Comparison of ENCODE assay signal across 8 cellular contexts in the genomic region with DNA sequence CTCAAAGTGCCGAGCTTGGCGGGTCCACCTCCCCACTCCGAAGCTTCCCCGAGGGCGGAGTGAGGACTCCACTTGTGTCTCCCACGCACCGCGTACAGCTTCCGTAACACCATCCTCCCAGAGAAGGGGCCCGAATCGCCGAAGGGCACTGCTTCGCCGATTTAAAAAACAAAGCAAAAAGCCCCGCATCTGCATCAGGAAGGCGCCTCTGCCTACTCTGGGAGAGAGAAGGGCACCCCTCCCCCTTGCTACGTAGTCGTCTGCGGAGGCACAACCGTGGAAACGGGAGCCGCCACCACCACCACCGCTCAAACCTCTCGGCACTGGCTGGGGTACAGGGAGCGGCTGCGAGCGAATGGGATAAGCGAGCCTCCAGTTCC. TPM values are rescaled to one million over a fixed set of nuclear protein-coding genes. Genes with fewer than 3 reads are reported as not detected.
DNase-seq lines count a peak whose midpoint lies in the region; TF ChIP-seq lines count a peak whose summit lies in the region.

No MANE protein-coding gene starts in this region.

- CTCF ChIA-PET in HEK293 (lab: Yijun Ruan, JAX), result interaction anchor here (0.6 to 1.8 kb wide), 4 partner anchors 10 to 257 kb away, joined by 3 to 9 read pairs (median 6); no protein-coding TSS in a partner anchor

- DNase-seq in MV-4-11 (lab: John Stamatoyannopoulos, UW) (peak; percentile 64), dedifferentiated amniotic fluid mesenchymal stem cell (ENCODE audit: extremely low spot score) (peak; percentile 39), NCI-H187 treated with DMSO at 0.1 percent for 48 hours (lab: John Stamatoyannopoulos, UW) (no peak)
- peak; percentile 68 to 75 for DNase-seq in activated CD4-positive, alpha-beta T cell treated with anti-CD3 and anti-CD28 coated beads for 4 hours
- peak; percentile 54 to 61 for DNase-seq in stimulated activated CD8-positive, alpha-beta memory T cell treated with anti-CD3 and anti-CD28 coated beads, Interleukin-15, amount 100 ng/mL, for 48 hours (ENCODE audit: low read depth in 2 of 2)

- 0 to 1% methylated on average over 17 to 19 of the region's 28 CpGs for whole genome bisulfite sequencing in mesodermal cell (ENCODE audit: insufficient coverage in 2 of 2), 2 experiments

- H3K4me3 ChIP-seq in GM12875 (ENCODE audit: low read depth, low read length) (peak overlapping the region; percentile 89), HEK293 (ENCODE audit: low read depth, low read length) (peak overlapping the region; percentile 91), mesodermal cell (ENCODE audit: extremely low read depth, insufficient read depth, low read length, poor library complexity, severe bottlenecking) (peak overlapping the region; percentile 97)

- TF ChIP-seq CTCF in GM12875 (IDR thresholded peaks at IDR 0.05; ENCODE audit: borderline replicate concordance, insufficient read depth, low read depth, low read length), result no peak
- TF ChIP-seq CTCF in HEK293 (tag by site-specific recombination; IDR thresholded peaks at IDR 0.05), result no peak

- H3K9me3 ChIP-seq in HEK293 (ENCODE audit: control insufficient read depth, insufficient read depth, low read depth, low read length) (no peaks in the 10 kb centered on the region), mesodermal cell (ENCODE audit: control insufficient read depth, low read length) (no peaks in the 10 kb centered on the region)

- no peaks in the 10 kb centered on the region for H3K4me1 ChIP-seq in HEK293 (ENCODE audit: control insufficient read depth, insufficient read depth, low read length)
- H3K4me1 ChIP-seq in mesodermal cell (ENCODE audit: control insufficient read depth, insufficient read depth, low read length, poor library complexity, severe bottlenecking), result peaks cover 3% of the 10 kb centered on the region

- POLR2A ChIA-PET in HEK293 (lab: Yijun Ruan, JAX), result interaction anchor here (0.7 to 2.6 kb wide), 7 partner anchors 9 to 202 kb away, joined by 3 to 24 read pairs (median 3); partner anchors contain the start of genes PAK2 and SENP5

- H3K36me3 ChIP-seq in HEK293 (ENCODE audit: control insufficient read depth in 2 of 2, insufficient read depth in 1 of 2, low read length in 2 of 2), result peaks cover 0 to 41% of the 10 kb centered on the region in 2 experiments
- peaks cover 47% of the 10 kb centered on the region for H3K36me3 ChIP-seq in mesodermal cell (ENCODE audit: control insufficient read depth, insufficient read depth, low read length)

- H3K27ac ChIP-seq in HEK293 (ENCODE audit: extremely low read depth, low read depth, low read length) (peak overlapping the region; percentile 67), mesodermal cell (ENCODE audit: low read depth, low read length, severe bottlenecking) (peak overlapping the region; percentile 98)

TF ChIP-seq in HEK293, 187 proteins besides CTCF, POLR2A, EP300 and RAD21:
- peak; percentile 30; the same call in 1 of the 2 replicates for TF ChIP-seq ZNF600 (tag by site-specific recombination; IDR thresholded peaks at IDR 0.05)
- TF ChIP-seq ZBTB17 (tag by site-specific recombination; IDR thresholded peaks at IDR 0.05), result no peak
- peak; percentile 77 for TF ChIP-seq ZFHX2 (tag by site-specific recombination; conservative IDR thresholded peaks at IDR 0.05)
- peak; percentile 61; the same call in 1 of the 2 replicates for TF ChIP-seq EGR2 (tag by site-specific recombination; IDR thresholded peaks at IDR 0.05; ENCODE audit: low read depth)
- TF ChIP-seq, protein P1, sequence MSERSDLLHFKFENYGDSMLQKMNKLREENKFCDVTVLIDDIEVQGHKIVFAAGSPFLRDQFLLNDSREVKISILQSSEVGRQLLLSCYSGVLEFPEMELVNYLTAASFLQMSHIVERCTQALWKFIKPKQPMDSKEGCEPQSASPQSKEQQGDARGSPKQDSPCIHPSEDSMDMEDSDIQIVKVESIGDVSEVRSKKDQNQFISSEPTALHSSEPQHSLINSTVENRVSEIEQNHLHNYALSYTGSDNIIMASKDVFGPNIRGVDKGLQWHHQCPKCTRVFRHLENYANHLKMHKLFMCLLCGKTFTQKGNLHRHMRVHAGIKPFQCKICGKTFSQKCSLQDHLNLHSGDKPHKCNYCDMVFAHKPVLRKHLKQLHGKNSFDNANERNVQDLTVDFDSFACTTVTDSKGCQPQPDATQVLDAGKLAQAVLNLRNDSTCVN (tag by site-specific recombination; optimal IDR thresholded peaks at IDR 0.05), result no peak
- peak; percentile 55; the same call in 1 of the 2 replicates for TF ChIP-seq ZNF341 (tag by site-specific recombination; IDR thresholded peaks at IDR 0.05; ENCODE audit: low read depth)
- 0 out of 2 replicates have a peak, but pooled peaks have one; percentile 63 for TF ChIP-seq ZNF335 (tag by site-specific recombination; conservative IDR thresholded peaks at IDR 0.05)

RNA-seq across cellular contexts. Expression of gene NCBP2, which starts 0.5 kb away (rescaled TPM):
- 75.5 TPM for polyA plus RNA-seq in mesodermal cell (2013, experiment 1 of 2)
- 78.9 TPM for polyA plus RNA-seq in mesodermal cell (2013, experiment 2 of 2)

RNA-seq across cellular contexts. Expression of gene PIGZ, which starts 26.8 kb away (rescaled TPM):
- polyA plus RNA-seq in mesodermal cell (2013, experiment 1 of 2), result 0.44 TPM
- polyA plus RNA-seq in mesodermal cell (2013, experiment 2 of 2), result 0.25 TPM
